In the genomic region with DNA sequence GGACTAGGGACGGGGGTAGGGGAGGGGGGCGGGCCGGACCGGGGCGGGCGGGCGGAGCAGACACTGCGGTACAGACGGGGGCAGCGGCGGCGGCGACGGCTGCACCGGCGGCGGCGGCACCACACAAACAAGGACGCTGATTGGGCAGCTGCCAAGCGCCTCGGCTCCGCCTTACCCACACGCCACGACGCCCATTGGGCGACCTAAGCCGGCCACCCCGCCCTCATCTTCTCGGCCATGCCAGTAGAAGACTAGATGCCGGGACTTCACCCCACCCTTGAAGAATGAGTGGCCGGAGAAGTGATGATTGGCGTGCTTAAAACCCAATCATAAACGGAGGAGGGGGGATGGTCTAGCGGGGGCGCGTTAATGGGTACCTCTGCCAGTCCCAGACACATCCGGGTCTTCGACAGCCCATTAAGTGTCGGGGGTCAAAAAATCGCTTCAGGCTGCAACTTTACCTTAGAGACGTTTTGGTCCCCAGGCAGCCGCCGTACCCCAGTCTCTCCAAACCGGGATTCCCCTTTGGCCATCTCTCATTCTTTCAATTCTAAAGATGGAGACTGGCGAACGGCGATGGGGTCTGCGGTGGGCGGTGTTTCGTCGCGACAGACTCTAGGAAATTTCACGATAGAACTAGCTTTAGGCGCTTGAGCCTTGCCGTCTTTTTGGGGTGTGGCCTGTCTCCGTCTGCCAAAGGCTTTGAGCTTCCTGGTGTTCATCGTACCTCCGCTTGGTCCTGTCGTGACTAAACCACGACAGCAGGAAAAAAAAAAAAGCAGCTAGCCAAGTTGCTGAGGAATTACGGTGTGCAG, we compare ENCODE assay signal across 1 cellular context.
TF ChIP-seq lines count a peak whose summit lies in the region.

GATAD2B (minus strand) TSS at position 135 of the 815 bp plus-strand sequence. CDS start 94,625 bp downstream, outside the sequence.

TF ChIP-seq in HepG2, 621 proteins besides CTCF, POLR2A, EP300 and RAD21 (continued from another document and continues in another):
- TF ChIP-seq ZNF281 (CRISPR knock-in tag; IDR thresholded peaks at IDR 0.05; ENCODE audit: borderline replicate concordance) (peak; percentile 70; the same call in 1 of the 2 replicates), RAD51 (IDR thresholded peaks at IDR 0.05; ENCODE audit: borderline replicate concordance) (no peak), HMGXB3 (CRISPR knock-in tag; IDR thresholded peaks at IDR 0.05; ENCODE audit: borderline replicate concordance) (peak; percentile 87), ZNF460 (CRISPR knock-in tag; IDR thresholded peaks at IDR 0.05; ENCODE audit: borderline replicate concordance) (no peak; the same call in 1 of the 2 replicates), ARNT2 (CRISPR knock-in tag; IDR thresholded peaks at IDR 0.05; ENCODE audit: low read depth) (no peak; the same call in 1 of the 2 replicates), CBX1 (IDR thresholded peaks at IDR 0.05; ENCODE audit: low read depth) (peak; percentile 13), PHF20 (CRISPR knock-in tag; IDR thresholded peaks at IDR 0.05) (peak; percentile 69; the same call in 1 of the 2 replicates), POGK (CRISPR knock-in tag; conservative IDR thresholded peaks at IDR 0.05) (0 out of 2 replicates have a peak, but pooled peaks have one; percentile 52), CCAR2 (optimal IDR thresholded peaks at IDR 0.05; ENCODE audit: low read depth, low read length) (no peak), ERF (CRISPR knock-in tag; IDR thresholded peaks at IDR 0.05) (0 out of 2 replicates have a peak, but pooled peaks have one; percentile 58), DRAP1 (CRISPR knock-in tag; IDR thresholded peaks at IDR 0.05) (peak; percentile 59; the same call in 1 of the 2 replicates), ZNF614 (CRISPR knock-in tag; IDR thresholded peaks at IDR 0.05; ENCODE audit: borderline replicate concordance) (0 out of 2 replicates have a peak, but pooled peaks have one; percentile 54), ZMAT3 (CRISPR knock-in tag; conservative IDR thresholded peaks at IDR 0.05) (0 out of 2 replicates have a peak, but pooled peaks have one; percentile 49), HNF1B (CRISPR knock-in tag; IDR thresholded peaks at IDR 0.05) (peak; percentile 46), KLF16 (CRISPR knock-in tag; IDR thresholded peaks at IDR 0.05) (peak in 1 of 2 experiments; percentile 78; a peak in 1 of 4 replicates), ZNF124 (CRISPR knock-in tag; IDR thresholded peaks at IDR 0.05) (no peak), HDAC1 (CRISPR knock-in tag; IDR thresholded peaks at IDR 0.05) (peak; percentile 69), ELF3 (CRISPR knock-in tag; IDR thresholded peaks at IDR 0.05) (peak; percentile 70; the same call in 1 of the 2 replicates), HMG20B (CRISPR knock-in tag; conservative IDR thresholded peaks at IDR 0.05) (no peak), ZBTB33 (CRISPR knock-in tag; IDR thresholded peaks at IDR 0.05) (no peak), GATAD2A (CRISPR knock-in tag; IDR thresholded peaks at IDR 0.05) (peak; percentile 53), HDAC2 (CRISPR knock-in tag; IDR thresholded peaks at IDR 0.05) (peak; percentile 46), ZBTB1 (CRISPR knock-in tag; IDR thresholded peaks at IDR 0.05; ENCODE audit: borderline replicate concordance) (no peak), CBX5 (CRISPR knock-in tag; IDR thresholded peaks at IDR 0.05; ENCODE audit: borderline replicate concordance) (peak; percentile 44; the same call in 1 of the 2 replicates), SRY (CRISPR knock-in tag; IDR thresholded peaks at IDR 0.05) (0 out of 2 replicates have a peak, but pooled peaks have one; percentile 48), SP140L (CRISPR knock-in tag; IDR thresholded peaks at IDR 0.05; ENCODE audit: borderline replicate concordance) (peak; percentile 58; the same call in 1 of the 2 replicates), EED (CRISPR knock-in tag; IDR thresholded peaks at IDR 0.05) (peak; percentile 64; the same call in 1 of the 2 replicates), ZSCAN9 (CRISPR knock-in tag; IDR thresholded peaks at IDR 0.05; ENCODE audit: borderline replicate concordance) (peak; percentile 21; the same call in 1 of the 2 replicates), FOXA1 (IDR thresholded peaks at IDR 0.05) (no peak), FOXA1 (CRISPR knock-in tag; IDR thresholded peaks at IDR 0.05) (peak; percentile 17; the same call in 1 of the 2 replicates), TCF12 (IDR thresholded peaks at IDR 0.05) (no peak), TCF12 (CRISPR knock-in tag; IDR thresholded peaks at IDR 0.05) (0 out of 2 replicates have a peak, but pooled peaks have one; percentile 38)
- TF ChIP-seq, protein P1, sequence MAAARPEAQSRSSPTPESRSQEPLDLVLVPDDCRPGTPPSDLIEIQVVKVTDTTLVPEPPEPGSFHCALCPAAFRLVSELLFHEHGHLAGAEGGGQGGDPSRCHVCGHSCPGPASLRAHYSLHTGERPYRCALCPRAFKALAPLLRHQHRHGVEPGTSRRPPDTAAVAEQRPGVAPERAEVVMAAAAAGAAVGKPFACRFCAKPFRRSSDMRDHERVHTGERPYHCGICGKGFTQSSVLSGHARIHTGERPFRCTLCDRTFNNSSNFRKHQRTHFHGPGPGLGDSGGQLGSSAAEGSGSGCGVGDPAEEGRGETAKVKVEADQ (CRISPR knock-in tag; IDR thresholded peaks at IDR 0.05; ENCODE audit: borderline replicate concordance) = no peak
- TF ChIP-seq, protein P2, sequence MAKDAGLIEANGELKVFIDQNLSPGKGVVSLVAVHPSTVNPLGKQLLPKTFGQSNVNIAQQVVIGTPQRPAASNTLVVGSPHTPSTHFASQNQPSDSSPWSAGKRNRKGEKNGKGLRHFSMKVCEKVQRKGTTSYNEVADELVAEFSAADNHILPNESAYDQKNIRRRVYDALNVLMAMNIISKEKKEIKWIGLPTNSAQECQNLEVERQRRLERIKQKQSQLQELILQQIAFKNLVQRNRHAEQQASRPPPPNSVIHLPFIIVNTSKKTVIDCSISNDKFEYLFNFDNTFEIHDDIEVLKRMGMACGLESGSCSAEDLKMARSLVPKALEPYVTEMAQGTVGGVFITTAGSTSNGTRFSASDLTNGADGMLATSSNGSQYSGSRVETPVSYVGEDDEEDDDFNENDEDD (CRISPR knock-in tag; IDR thresholded peaks at IDR 0.05; ENCODE audit: borderline replicate concordance) = peak; percentile 12; the same call in 1 of the 2 replicates
- TF ChIP-seq, protein P3, sequence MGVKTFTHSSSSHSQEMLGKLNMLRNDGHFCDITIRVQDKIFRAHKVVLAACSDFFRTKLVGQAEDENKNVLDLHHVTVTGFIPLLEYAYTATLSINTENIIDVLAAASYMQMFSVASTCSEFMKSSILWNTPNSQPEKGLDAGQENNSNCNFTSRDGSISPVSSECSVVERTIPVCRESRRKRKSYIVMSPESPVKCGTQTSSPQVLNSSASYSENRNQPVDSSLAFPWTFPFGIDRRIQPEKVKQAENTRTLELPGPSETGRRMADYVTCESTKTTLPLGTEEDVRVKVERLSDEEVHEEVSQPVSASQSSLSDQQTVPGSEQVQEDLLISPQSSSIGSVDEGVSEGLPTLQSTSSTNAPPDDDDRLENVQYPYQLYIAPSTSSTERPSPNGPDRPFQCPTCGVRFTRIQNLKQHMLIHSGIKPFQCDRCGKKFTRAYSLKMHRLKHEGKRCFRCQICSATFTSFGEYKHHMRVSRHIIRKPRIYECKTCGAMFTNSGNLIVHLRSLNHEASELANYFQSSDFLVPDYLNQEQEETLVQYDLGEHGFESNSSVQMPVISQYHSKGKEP (CRISPR knock-in tag; IDR thresholded peaks at IDR 0.05) = 0 out of 2 replicates have a peak, but pooled peaks have one; percentile 20
- TF ChIP-seq, protein P4, sequence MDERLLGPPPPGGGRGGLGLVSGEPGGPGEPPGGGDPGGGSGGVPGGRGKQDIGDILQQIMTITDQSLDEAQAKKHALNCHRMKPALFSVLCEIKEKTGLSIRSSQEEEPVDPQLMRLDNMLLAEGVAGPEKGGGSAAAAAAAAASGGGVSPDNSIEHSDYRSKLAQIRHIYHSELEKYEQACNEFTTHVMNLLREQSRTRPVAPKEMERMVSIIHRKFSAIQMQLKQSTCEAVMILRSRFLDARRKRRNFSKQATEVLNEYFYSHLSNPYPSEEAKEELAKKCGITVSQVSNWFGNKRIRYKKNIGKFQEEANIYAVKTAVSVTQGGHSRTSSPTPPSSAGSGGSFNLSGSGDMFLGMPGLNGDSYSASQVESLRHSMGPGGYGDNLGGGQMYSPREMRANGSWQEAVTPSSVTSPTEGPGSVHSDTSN (CRISPR knock-in tag; IDR thresholded peaks at IDR 0.05) = peak; percentile 98
